Comparison of ENCODE assay signal across 8 cellular contexts in the genomic region with DNA sequence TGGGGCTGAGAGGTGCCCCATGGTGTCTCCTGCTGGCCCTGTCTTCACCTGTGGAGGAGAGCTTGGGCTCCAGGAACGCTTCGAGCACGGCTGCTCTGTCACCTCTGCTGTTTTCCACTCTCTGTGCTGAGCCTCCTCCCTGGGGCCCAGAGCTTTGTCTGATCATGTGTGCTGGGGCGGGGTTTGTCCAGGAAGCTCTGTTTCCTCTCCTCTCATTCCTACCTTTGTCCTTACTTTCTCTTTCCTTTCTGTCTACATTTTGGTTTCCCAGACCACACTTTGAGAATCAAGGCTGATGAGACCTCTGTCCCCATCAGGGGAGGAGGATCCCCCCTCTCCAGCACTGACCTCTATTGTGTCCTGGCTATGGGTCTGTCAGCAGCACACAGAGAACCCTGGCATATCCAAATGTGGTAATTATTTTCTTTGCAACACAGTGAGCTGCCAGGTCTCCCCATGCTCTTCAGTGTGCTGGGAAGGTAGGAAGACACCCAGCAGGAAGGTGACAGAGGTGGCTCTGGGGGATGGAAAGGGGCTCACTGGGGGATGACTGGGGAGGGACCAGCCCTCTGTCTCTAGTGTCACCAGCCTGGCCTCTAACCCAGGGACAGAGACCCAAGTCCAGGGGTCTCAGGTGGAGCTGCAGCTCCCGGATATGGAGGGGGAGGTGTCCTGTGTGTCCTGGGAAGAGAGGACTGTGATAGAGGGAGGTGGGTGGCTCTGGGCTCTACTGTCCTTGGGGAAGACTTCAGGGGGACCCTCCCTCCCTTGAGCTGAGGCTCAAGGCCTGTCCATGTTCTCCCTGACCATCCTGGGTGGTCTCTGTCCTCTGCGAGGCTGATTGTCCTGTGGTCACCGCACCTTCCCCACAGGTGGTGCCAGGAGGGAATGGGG. TPM values are rescaled to one million over a fixed set of nuclear protein-coding genes. Genes with fewer than 3 reads are reported as not detected.
DNase-seq lines count a peak whose midpoint lies in the region; ATAC-seq, FAIRE-seq and TF ChIP-seq lines count a peak whose summit lies in the region.

A gene (minus strand): TSS at position 128 of the 894 bp plus-strand sequence. CDS start 107 bp downstream, at position 21.

- no peaks in the 10 kb centered on the region for H4K20me1 ChIP-seq in keratinocyte (ENCODE audit: control insufficient read depth, extremely low read depth, insufficient read depth, low read length)

- POLR2A ChIA-PET in GM10248 (lab: Yijun Ruan, JAX): no interaction called here

- H3K9ac ChIP-seq in keratinocyte (ENCODE audit: control insufficient read depth, extremely low read depth, insufficient read depth, low read length): peak within 1 kb of the TSS; percentile 38

- H3K4me1 ChIP-seq in keratinocyte (ENCODE audit: control insufficient read depth, extremely low read depth, insufficient read depth, low read length): peaks cover 14% of the 10 kb centered on the region

- peaks cover 11% of the 10 kb centered on the region for H3K36me3 Mint-ChIP-seq in activated T-helper 17 cell treated with anti-CD3 and anti-CD28 coated beads, Interleukin-2, amount 50 U/mL, for 72 hours (ENCODE audit: low read depth)

- CTCF ChIA-PET in GM10248 (lab: Yijun Ruan, JAX): interaction anchor here (0.8 to 8.4 kb wide), 31 partner anchors 9 to 182 kb away, joined by 3 to 194 read pairs (median 11); a partner anchor contains a TSS

- FAIRE-seq in keratinocyte (lab: Jason Lieb, UNC): peak; percentile 79

- H3K4me3 ChIP-seq in keratinocyte (ENCODE audit: control insufficient read depth in 2 of 3, extremely low read depth in 1 of 3, insufficient read depth in 2 of 3, low read depth in 1 of 3, low read length in 3 of 3) (peak within 1 kb of the TSS; percentile 19 to 70 (median 64)), dorsolateral prefrontal cortex (peak within 1 kb of the TSS in 2 of 59 donors; percentile 5 to 21)

- H3K36me3 ChIP-seq in keratinocyte (ENCODE audit: control insufficient read depth in 2 of 2, extremely low read depth in 1 of 2, insufficient read depth in 2 of 2, low read length in 2 of 2): no peaks in the 10 kb centered on the region

- H3K27me3 ChIP-seq in keratinocyte (ENCODE audit: control insufficient read depth, extremely low read depth, insufficient read depth, low read length) (peaks cover 4% of the 10 kb centered on the region), dorsolateral prefrontal cortex (no peaks in the 10 kb centered on the region)

- TF ChIP-seq CTCF in GM10248 (IDR thresholded peaks at IDR 0.05; ENCODE audit: control extremely low read depth, extremely low read depth, low read depth, missing control alignments) (no peak), keratinocyte (optimal IDR thresholded peaks at IDR 0.05 in 1 of 3, IDR thresholded peaks at IDR 0.05 in 1 of 3, conservative IDR thresholded peaks at IDR 0.05 in 1 of 3; ENCODE audit: extremely low read depth in 1 of 3, insufficient read depth in 2 of 3, low read length in 3 of 3) (no peak), dorsolateral prefrontal cortex (IDR thresholded peaks at IDR 0.05 in 54 of 56, conservative IDR thresholded peaks at IDR 0.05 in 2 of 56; ENCODE audit: low read depth in 1 of 56, partially characterized antibody in 56 of 56) (no peak)

- peak; percentile 68 for DNase-seq in GM10248 (ENCODE audit: extremely low spot score)
- peak; percentile 3 for DNase-seq in NCI-H2196 treated with DMSO at 0.1 percent for 48 hours (lab: John Stamatoyannopoulos, UW; ENCODE audit: unreplicated experiment)
- no peak for DNase-seq in keratinocyte (ENCODE audit: low read depth, low spot score)
- peak in 2 of 3 donors; percentile 19 to 31 for DNase-seq in stimulated activated CD4-positive, alpha-beta T cell treated with anti-CD3 and anti-CD28 coated beads, TNF-alpha, amount 100 ng/mL, for 48 hours (ENCODE audit: low read depth in 3 of 3)
- no peak for DNase-seq in dorsolateral prefrontal cortex

- H3K9me1 ChIP-seq in keratinocyte (ENCODE audit: control insufficient read depth, extremely low read depth, insufficient read depth, low read length): no peaks in the 10 kb centered on the region

- H3K27ac Mint-ChIP-seq in activated T-helper 17 cell treated with anti-CD3 and anti-CD28 coated beads, Interleukin-2, amount 50 U/mL, for 72 hours: peak within 1 kb of the TSS; percentile 96

- ATAC-seq in activated T-helper 17 cell treated with anti-CD3 and anti-CD28 coated beads, Interleukin-2, amount 50 U/mL, for 72 hours (replicated peaks): peak; percentile 87
- ATAC-seq in HG03460 (IDR thresholded peaks at IDR 0.05; ENCODE audit: unreplicated experiment) (no peak), HG03139 (IDR thresholded peaks at IDR 0.05; ENCODE audit: unreplicated experiment) (no peak)

- no peaks in the 10 kb centered on the region for H3K9me3 ChIP-seq in keratinocyte (ENCODE audit: control insufficient read depth, low read depth, low read length)

- dilution Hi-C loops in keratinocyte (cut with MboI; ENCODE audit: extremely low pct_ligation_motif_present, low sequenced_read_pairs): no loop called here

- H3K4me2 ChIP-seq in keratinocyte (ENCODE audit: control insufficient read depth, extremely low read depth, insufficient read depth, low read depth, low read length): peak within 1 kb of the TSS; percentile 96

- H3K79me2 ChIP-seq in keratinocyte (ENCODE audit: control insufficient read depth, insufficient read depth, low read length): no peaks in the 10 kb centered on the region

- H3K4me1 Mint-ChIP-seq in activated T-helper 17 cell treated with anti-CD3 and anti-CD28 coated beads, Interleukin-2, amount 50 U/mL, for 72 hours: peaks cover 30% of the 10 kb centered on the region

- H3K27me3 Mint-ChIP-seq in activated T-helper 17 cell treated with anti-CD3 and anti-CD28 coated beads, Interleukin-2, amount 50 U/mL, for 72 hours: no peaks in the 10 kb centered on the region

- peak within 1 kb of the TSS; percentile 94 for H2AFZ ChIP-seq in keratinocyte (ENCODE audit: control insufficient read depth, low read length)

- intact Hi-C loops in dorsolateral prefrontal cortex (cut with DNase I): loop anchor here (1.0 to 2.0 kb wide), 2 partner anchors 78 kb away; no protein-coding TSS in a partner anchor

- H3K4me3 Mint-ChIP-seq in activated T-helper 17 cell treated with anti-CD3 and anti-CD28 coated beads, Interleukin-2, amount 50 U/mL, for 72 hours: peak within 1 kb of the TSS; percentile 92

- H3K9me3 Mint-ChIP-seq in activated T-helper 17 cell treated with anti-CD3 and anti-CD28 coated beads, Interleukin-2, amount 50 U/mL, for 72 hours: no peaks in the 10 kb centered on the region

- H3K27ac ChIP-seq in keratinocyte (ENCODE audit: control insufficient read depth, insufficient read depth, low read length): peak within 1 kb of the TSS; percentile 25
- H3K27ac ChIP-seq in dorsolateral prefrontal cortex: peak within 1 kb of the TSS in 6 of 59 donors; percentile 6 to 69 (median 34)

RNA-seq across cellular contexts. Expression of the gene that starts here (rescaled TPM):
- 10 to 100 TPM; 20.5 to 24.2 TPM for total RNA-seq in activated T-helper 17 cell treated with anti-CD3 and anti-CD28 coated beads, Interleukin-2, amount 50 U/mL, for 72 hours
- polyA plus RNA-seq in keratinocyte: 1.4 to 3.3 TPM (median 2.2 TPM) in 3 replicates
- not detected for polyA plus RNA-seq in keratinocyte (2011; ENCODE audit: low read depth)
- polyA plus RNA-seq in keratinocyte (2011; cell fraction: cytosol; rRNA removed): 0.90 and 1.2 TPM in 2 replicates
- polyA plus RNA-seq in keratinocyte (2011; cell fraction: nucleus; rRNA removed): 4.0 and 4.1 TPM in 2 replicates
- 1.3 and 1.7 TPM in 2 replicates for polyA plus RNA-seq in keratinocyte (2012; ENCODE audit: low replicate concordance)
- polyA minus RNA-seq in keratinocyte: 1.7 to 2.8 TPM (median 2.0 TPM) in 3 replicates
- not detected for polyA minus RNA-seq in keratinocyte (2011; cell fraction: cytosol; rRNA and poly(A)+ RNA removed)
- polyA minus RNA-seq in keratinocyte (2011; cell fraction: nucleus; rRNA and poly(A)+ RNA removed): 0.95 and 1.2 TPM in 2 replicates
- total RNA-seq in dorsolateral prefrontal cortex: 1 to 10 TPM in 54 of 120 experiments, under 1 TPM in 50, not detected in 16; 0.16 to 4.1 (median 1.0) TPM

Comparison
In these comparisons a context has a peak if more than half of its experiments do, and no peak if none do; other contexts are left out.
1. RNA of the gene that starts here (total RNA-seq): 20.5 to 24.2 TPM in activated T-helper 17 cell treated with anti-CD3 and anti-CD28 coated beads, Interleukin-2, amount 50 U/mL, for 72 hours; 0.16 to 4.1 TPM in dorsolateral prefrontal cortex; every median in the first group is over 4 times any median in the second.
2. DNase-seq: peak in GM10248 (single experiment), NCI-H2196 treated with DMSO at 0.1 percent for 48 hours (single experiment) and stimulated activated CD4-positive, alpha-beta T cell treated with anti-CD3 and anti-CD28 coated beads, TNF-alpha, amount 100 ng/mL, for 48 hours (2 of 3); none in keratinocyte (single experiment) and dorsolateral prefrontal cortex (0 of 10).